Comparison of ENCODE assay signal across 22 cellular contexts in the genomic region with DNA sequence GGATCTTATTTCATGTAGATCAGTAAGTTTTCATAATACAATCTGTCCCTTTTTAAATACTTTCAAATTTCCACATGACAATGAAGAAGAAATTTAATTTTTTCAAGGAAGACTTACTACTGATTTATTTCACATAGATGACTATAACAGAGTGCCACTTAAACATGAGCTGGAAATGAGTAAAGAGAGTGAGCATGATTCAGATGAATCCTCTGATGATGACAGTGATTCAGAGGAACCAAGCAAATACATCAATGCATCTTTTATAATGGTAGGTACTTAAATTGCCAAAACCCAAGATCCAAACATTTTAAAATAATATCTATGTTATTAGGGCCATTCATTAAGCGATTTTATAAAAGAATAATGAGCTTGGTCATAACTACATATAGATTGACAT.
DNase-seq lines count a peak whose midpoint lies in the region; ATAC-seq and TF ChIP-seq lines count a peak whose summit lies in the region.
"Had no signal": no experiment of that assay in that cellular context is flagged by ENCODE, and none has a peak within 500 bp of the region (broad histone marks: within the 10 kb centered on the region; RNA-seq: fewer than 3 reads in every experiment).

No MANE protein-coding gene starts in this region.

- no peaks in the 10 kb centered on the region for H3K27me3 Mint-ChIP-seq in activated T-cell treated with anti-CD3 and anti-CD28 coated beads, Interleukin-2, amount 50 U/mL, for 72 hours (ENCODE audit: low read depth)

- H3K36me3 ChIP-seq in uterus = no peaks in the 10 kb centered on the region
- H3K36me3 ChIP-seq: BE2C, cardiac muscle cell had no signal

- intact Hi-C loops in uterus (cut with DNase I; ENCODE audit: low total_unique reads) = no loop called here

- H3K9me3 Mint-ChIP-seq in activated T-cell treated with anti-CD3 and anti-CD28 coated beads, Interleukin-2, amount 50 U/mL, for 72 hours = no peaks in the 10 kb centered on the region
- H3K9me3 Mint-ChIP-seq: neural crest cell had no signal

- ATAC-seq in activated T-cell treated with anti-CD3 and anti-CD28 coated beads, Interleukin-2, amount 50 U/mL, for 72 hours (replicated peaks in 1 of 2) = peak; percentile 67 to 84
- ATAC-seq in SK-N-SH treated with all-trans-retinoic acid at 6 μM for 48 hours (no peak), foreskin keratinocyte (peak; percentile 60), GM21528 (IDR thresholded peaks at IDR 0.05; ENCODE audit: low FRiP score, unreplicated experiment) (no peak)
- ATAC-seq: lower lobe of right lung, right cardiac atrium had no signal

- in situ Hi-C loops in KBM-7 (cut with MboI; ENCODE audit: low pct_unique_long_range_greater_than_20kb, low sequenced_read_pairs) = no loop called here

- H3K27ac ChIP-seq in foreskin keratinocyte = no peak overlapping the region
- H3K27ac ChIP-seq in uterus = no peak overlapping the region
- H3K27ac ChIP-seq: cardiac muscle cell, lower lobe of right lung had no signal

- H3K27ac Mint-ChIP-seq in activated T-cell treated with anti-CD3 and anti-CD28 coated beads, Interleukin-2, amount 50 U/mL, for 72 hours = peak overlapping the region; percentile 68

- H3K27me3 ChIP-seq in foreskin keratinocyte (no peaks in the 10 kb centered on the region), uterus (no peaks in the 10 kb centered on the region)
- H3K27me3 ChIP-seq: BE2C, cardiac muscle cell had no signal

- H3K4me1 ChIP-seq in foreskin keratinocyte (no peaks in the 10 kb centered on the region), uterus (no peaks in the 10 kb centered on the region)
- H3K4me1 ChIP-seq: BE2C, Caco-2, lower lobe of right lung had no signal

- DNase-seq in activated T-cell treated with anti-CD3 and anti-CD28 coated beads, Interleukin-2, amount 50 U/mL, for 72 hours = no peak
- DNase-seq in activated T-cell treated with anti-CD3 and anti-CD28 coated beads, Interleukin-2, amount 50 U/mL, for 48 hours = no peak
- DNase-seq in ELR (ENCODE audit: low read depth) = peak; percentile 74
- peak in 1 of 2 donors; percentile 38 for DNase-seq in foreskin keratinocyte
- DNase-seq in KBM-7 = no peak
- no peak for DNase-seq in uterus
- DNase-seq: activated CD8-positive, alpha-beta memory T cell treated with anti-CD3 and anti-CD28 coated beads for 24 hours; amniotic stem cell; BE2C; Caco-2; DND-41; lower lobe of right lung; NCI-H2029 treated with DMSO at 0.1 percent for 48 hours; NCI-H226; NCI-H82; right cardiac atrium; stimulated activated CD4-positive, alpha-beta T cell treated with anti-CD3 and anti-CD28 coated beads, Interleukin-4, amount 100 ng/mL, for 24 hours; stimulated activated naive CD4-positive, alpha-beta T cell had no signal

- H3K4me1 Mint-ChIP-seq in activated T-cell treated with anti-CD3 and anti-CD28 coated beads, Interleukin-2, amount 50 U/mL, for 72 hours (ENCODE audit: low read depth) = peaks cover 16% of the 10 kb centered on the region
- H3K4me1 Mint-ChIP-seq: neural crest cell had no signal

- no peak for TF ChIP-seq CTCF in foreskin keratinocyte (conservative IDR thresholded peaks at IDR 0.05)
- TF ChIP-seq CTCF in uterus (IDR thresholded peaks at IDR 0.05) = no peak

- H3K9me3 ChIP-seq in uterus = no peaks in the 10 kb centered on the region
- H3K9me3 ChIP-seq: BE2C, Caco-2, lower lobe of right lung had no signal

- no peak overlapping the region for H3K4me3 ChIP-seq in uterus
- H3K4me3 ChIP-seq: cardiac muscle cell, lower lobe of right lung had no signal

- no peak overlapping the region for H3K4me3 Mint-ChIP-seq in activated T-cell treated with anti-CD3 and anti-CD28 coated beads, Interleukin-2, amount 50 U/mL, for 72 hours
- H3K4me3 Mint-ChIP-seq: neural crest cell had no signal

- TF ChIP-seq POLR2A in uterus (IDR thresholded peaks at IDR 0.05) = no peak

- peaks cover 8 to 32% of the 10 kb centered on the region in 2 donors for H3K36me3 Mint-ChIP-seq in activated T-cell treated with anti-CD3 and anti-CD28 coated beads, Interleukin-2, amount 50 U/mL, for 72 hours (ENCODE audit: insufficient read depth in 2 of 2)

TF ChIP-seq in SK-N-SH treated with all-trans-retinoic acid at 6 μM for 48 hours, 23 proteins besides CTCF, POLR2A, EP300 and RAD21:
- no peak for TF ChIP-seq ARNTL (CRISPR knock-in tag; IDR thresholded peaks at IDR 0.05; ENCODE audit: borderline replicate concordance, low read depth)
- TF ChIP-seq ZC3H10 (CRISPR knock-in tag; IDR thresholded peaks at IDR 0.05) = peak; percentile 35; the same call in 1 of the 2 replicates

Comparison
In these comparisons a context has a peak if more than half of its experiments do, and no peak if none do; other contexts are left out.
1. ATAC-seq: peak in activated T-cell treated with anti-CD3 and anti-CD28 coated beads, Interleukin-2, amount 50 U/mL, for 72 hours (2 of 2) and foreskin keratinocyte (single experiment); none in SK-N-SH treated with all-trans-retinoic acid at 6 μM for 48 hours (single experiment) and GM21528 (single experiment).